In the genomic region with DNA sequence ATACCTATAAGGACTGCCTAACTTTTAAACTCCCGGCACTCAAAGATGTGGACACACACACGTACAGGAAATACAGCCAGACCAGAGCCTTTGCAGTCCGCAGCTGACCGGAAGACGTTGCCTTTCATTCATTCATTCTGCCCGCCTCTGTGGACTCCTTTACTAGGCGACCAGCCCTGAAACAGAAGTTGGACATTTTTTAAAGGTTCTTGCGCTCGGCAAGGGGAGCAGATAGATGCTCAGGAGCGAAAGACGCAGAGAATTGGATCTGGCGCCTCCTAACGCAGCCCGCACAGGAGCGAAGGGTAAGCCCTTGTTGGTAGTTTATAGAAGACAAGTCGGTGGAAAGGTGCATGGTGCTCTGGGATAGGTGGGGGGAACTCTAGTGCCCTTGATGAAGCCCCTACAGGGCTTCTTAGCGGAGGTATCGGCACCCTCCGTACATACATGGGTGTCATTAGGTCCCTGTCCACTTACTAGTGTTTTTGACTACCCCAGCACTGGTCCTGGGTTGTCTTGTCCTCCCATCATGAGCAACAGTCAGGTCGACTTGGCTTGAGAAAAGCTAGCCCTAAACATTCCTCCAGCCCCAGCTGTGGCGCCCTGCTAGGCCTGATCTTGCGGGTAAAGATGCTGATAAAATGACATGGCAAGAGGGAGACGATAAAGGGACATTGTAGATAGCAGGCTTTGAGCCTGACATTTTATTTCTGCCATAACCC, we compare ENCODE assay signal across 8 cellular contexts. TPM values are rescaled to one million over a fixed set of nuclear protein-coding genes. Genes with fewer than 3 reads are reported as not detected.
DNase-seq lines count a peak whose midpoint lies in the region; ATAC-seq and TF ChIP-seq lines count a peak whose summit lies in the region.

A gene (minus strand): TSS at position 65 of the 722 bp plus-strand sequence. CDS start 112 bp downstream, outside the sequence.

- no peak for TF ChIP-seq CTCF in breast epithelium (IDR thresholded peaks at IDR 0.05)
- TF ChIP-seq CTCF in retinal pigment epithelial cell (conservative IDR thresholded peaks at IDR 0.05; ENCODE audit: low read depth, low read length), result peak; percentile 19

- intact Hi-C loops in breast epithelium (cut with DNase I; ENCODE audit: low total_unique reads), result no loop called here

- H3K9me3 ChIP-seq in breast epithelium, result no peaks in the 10 kb centered on the region
- no peaks in the 10 kb centered on the region for H3K9me3 ChIP-seq in iPS-15b (ENCODE audit: control insufficient read depth, insufficient read depth, low read length)

- no peak for DNase-seq in activated CD8-positive, alpha-beta memory T cell treated with anti-CD3 and anti-CD28 coated beads, Interleukin-2, amount 50 U/mL, for 48 hours
- DNase-seq in SHP77 treated with DMSO at 0.1 percent for 48 hours (lab: John Stamatoyannopoulos, UW) (peak; percentile 61), breast epithelium (ENCODE audit: low spot score in 2 of 2) (no peak), retinal pigment epithelial cell (ENCODE audit: low read depth) (no peak)
- DNase-seq in effector CD8-positive, alpha-beta T cell (lab: John Stamatoyannopoulos, UW), result no peak

- peak within 1 kb of the TSS; percentile 90 to 97 for H3K27ac ChIP-seq in breast epithelium

- CTCF ChIA-PET in activated CD8-positive, alpha-beta memory T cell treated with anti-CD3 and anti-CD28 coated beads for 36 hours (lab: Charles Lee), result interaction anchor here (0.6 to 1.5 kb wide), 3 partner anchors 9 to 135 kb away, joined by 3 to 5 read pairs (median 3); no protein-coding TSS in a partner anchor

- H3K36me3 ChIP-seq in breast epithelium (no peaks in the 10 kb centered on the region), iPS-15b (ENCODE audit: control insufficient read depth, insufficient read depth, low read length) (peaks cover under 1% of the 10 kb centered on the region)

- peaks cover 0 to 2% of the 10 kb centered on the region in 2 donors for H3K4me1 ChIP-seq in breast epithelium
- H3K4me1 ChIP-seq in iPS-15b (ENCODE audit: control insufficient read depth, insufficient read depth, low read length), result peaks cover 19% of the 10 kb centered on the region

- no peak for ATAC-seq in GM18909 (IDR thresholded peaks at IDR 0.05; ENCODE audit: poor library complexity, unreplicated experiment)

- POLR2A ChIA-PET in activated CD8-positive, alpha-beta memory T cell treated with anti-CD3 and anti-CD28 coated beads for 36 hours (lab: Charles Lee), result interaction anchor here (0.6 to 3.3 kb wide), 6 partner anchors 10 to 168 kb away, joined by 3 to 26 read pairs (median 6); no protein-coding TSS in a partner anchor

- H3K9ac ChIP-seq in iPS-15b (ENCODE audit: low read depth, low read length), result peak within 1 kb of the TSS; percentile 89

- H3K4me3 ChIP-seq in breast epithelium, result peak within 1 kb of the TSS; percentile 72 to 97 (median 74)
- peak within 1 kb of the TSS; percentile 96 for H3K4me3 ChIP-seq in iPS-15b (ENCODE audit: low read depth, low read length)
- peak within 1 kb of the TSS; percentile 69 for H3K4me3 ChIP-seq in retinal pigment epithelial cell (ENCODE audit: low read length)

- no peaks in the 10 kb centered on the region for H3K27me3 ChIP-seq in breast epithelium
- no peaks in the 10 kb centered on the region for H3K27me3 ChIP-seq in iPS-15b (ENCODE audit: control insufficient read depth, insufficient read depth, low read length)

- TF ChIP-seq POLR2A in breast epithelium (IDR thresholded peaks at IDR 0.05), result no peak

RNA-seq across cellular contexts. Expression of the gene that starts here (rescaled TPM):
- total RNA-seq in activated CD8-positive, alpha-beta memory T cell treated with anti-CD3 and anti-CD28 coated beads for 36 hours, result 10 to 100 TPM; 61.8 to 63.4 TPM
- total RNA-seq in breast epithelium, result 10 to 100 TPM; 12.3 to 26.8 (median 16.7) TPM
